8 cellular contexts compared by ENCODE assay signal in the genomic region with DNA sequence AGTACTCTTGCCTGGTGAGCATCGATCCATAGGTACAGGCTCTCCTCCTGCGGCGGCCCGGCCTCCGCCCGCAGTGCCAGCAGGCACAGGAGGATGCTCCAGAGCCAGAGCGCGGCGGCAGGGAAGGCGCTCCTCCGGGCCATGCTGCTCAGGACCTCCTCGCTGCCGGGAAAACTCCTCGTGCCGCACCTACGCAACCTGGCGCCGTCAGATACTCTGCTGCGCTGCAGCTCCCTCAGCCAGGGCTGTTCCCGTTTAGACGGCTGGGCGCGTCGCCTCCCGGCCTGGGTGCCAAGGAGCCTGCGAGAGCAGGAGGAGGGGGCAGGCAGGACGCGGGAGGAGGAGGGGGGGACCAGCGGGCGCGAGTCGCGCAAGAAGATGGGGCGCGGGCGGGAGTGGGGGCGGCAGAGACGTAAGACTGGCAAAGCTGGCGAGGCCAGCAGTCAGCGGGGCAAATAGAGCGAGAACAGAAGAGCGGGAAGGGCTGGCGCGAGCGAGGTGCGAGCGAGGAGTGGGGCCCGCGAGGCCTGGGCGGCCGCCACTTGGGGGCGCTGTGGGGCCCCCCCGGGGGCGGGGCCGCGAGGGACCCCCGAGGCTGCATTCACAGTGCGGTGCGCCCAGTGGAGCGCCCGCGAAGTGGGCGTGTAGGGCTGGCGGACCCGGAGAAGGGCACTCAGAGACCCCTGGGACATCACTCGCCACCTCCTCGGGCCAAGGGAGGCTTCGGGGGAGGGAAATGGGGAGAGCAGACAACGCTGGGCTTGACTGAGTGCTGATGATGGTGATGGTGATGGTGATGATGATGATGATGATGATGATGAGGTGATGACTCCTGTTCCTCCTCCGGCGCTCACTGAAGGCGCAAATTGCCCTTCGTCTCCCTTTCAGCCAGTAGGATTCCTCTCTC. TPM values are rescaled to one million over a fixed set of nuclear protein-coding genes. Genes with fewer than 3 reads are reported as not detected.
DNase-seq lines count a peak whose midpoint lies in the region; ATAC-seq, FAIRE-seq and TF ChIP-seq lines count a peak whose summit lies in the region.

Gene WIF1 (minus strand): TSS at position 257 of the 907 bp plus-strand sequence. CDS start 114 bp downstream, at position 143.

- TF ChIP-seq CTCF in Panc1 (IDR thresholded peaks at IDR 0.05) (peak; percentile 80), right lobe of liver (IDR thresholded peaks at IDR 0.05) (peak in 2 of 4 donors; percentile 13 to 16), suprapubic skin (IDR thresholded peaks at IDR 0.05) (peak in 1 of 2 donors; percentile 18)

- POLR2A ChIA-PET in Panc1 (lab: Charles Lee), result no interaction called here

- H3K27me3 Mint-ChIP-seq in central memory CD8-positive, alpha-beta T cell, result peaks cover 64% of the 10 kb centered on the region

- no TSS peak for BruUV-seq in Panc1 (replicated peaks; lab: Mats Ljungman, UMichigan)

- TF ChIP-seq EP300 in suprapubic skin (IDR thresholded peaks at IDR 0.05), result no peak

- peaks cover 5% of the 10 kb centered on the region for H3K4me1 Mint-ChIP-seq in central memory CD8-positive, alpha-beta T cell

- no peak for FAIRE-seq in RCC 7860 (lab: Jason Lieb, UNC)

- DNase-seq in GM03348 (ENCODE audit: low spot score), result peak; percentile 27
- no peak for DNase-seq in Panc1 (ENCODE audit: low read depth, low spot score)
- no peak for DNase-seq in central memory CD8-positive, alpha-beta T cell (ENCODE audit: low spot score in 2 of 2)
- DNase-seq in right lobe of liver, result peak in 2 of 3 donors; percentile 38 to 56
- peak in 1 of 2 donors; percentile 63 for DNase-seq in suprapubic skin (ENCODE audit: low spot score in 2 of 2)
- no peak for DNase-seq in midbrain (lab: John Stamatoyannopoulos, UW)
- no peak for DNase-seq in RCC 7860 (ENCODE audit: low spot score)

- H3K27me3 ChIP-seq in Panc1 (ENCODE audit: control insufficient read depth, insufficient read depth, low read length) (peaks cover 52% of the 10 kb centered on the region), right lobe of liver (peaks cover 0 to 20% of the 10 kb centered on the region in 2 donors), suprapubic skin (peaks cover 69% of the 10 kb centered on the region)

- H3K36me3 ChIP-seq in Panc1 (ENCODE audit: control insufficient read depth, insufficient read depth, low read length) (no peaks in the 10 kb centered on the region; the same call in 1 of the 2 replicates), right lobe of liver (no peaks in the 10 kb centered on the region), suprapubic skin (no peaks in the 10 kb centered on the region)

- H3K27ac Mint-ChIP-seq in central memory CD8-positive, alpha-beta T cell (ENCODE audit: low read depth), result no peak within 1 kb of the TSS

- CTCF ChIA-PET in Panc1 (lab: Charles Lee), result interaction anchor here (0.7 kb wide), 1 partner anchor 1475 kb away, joined by 6 read pairs; no protein-coding TSS in a partner anchor

- H3K9me3 Mint-ChIP-seq in central memory CD8-positive, alpha-beta T cell, result no peaks in the 10 kb centered on the region

- in situ Hi-C loops in Panc1 (cut with HindIII; ENCODE audit: low pct_unique_long_range_greater_than_20kb, low sequenced_read_pairs), result no loop called here

- H3K27ac ChIP-seq in Panc1 (ENCODE audit: low read length) (no peak within 1 kb of the TSS), right lobe of liver (no peak within 1 kb of the TSS), suprapubic skin (no peak within 1 kb of the TSS)

- peak within 1 kb of the TSS; percentile 59 for H3K4me3 Mint-ChIP-seq in central memory CD8-positive, alpha-beta T cell

- H3K4me3 ChIP-seq in Panc1 (ENCODE audit: low read depth in 2 of 2, low read length in 2 of 2) (peak within 1 kb of the TSS; percentile 22 to 24), right lobe of liver (no peak within 1 kb of the TSS), suprapubic skin (peak within 1 kb of the TSS; percentile 42)

- peak; percentile 55 for ATAC-seq in HG02678 (IDR thresholded peaks at IDR 0.05; ENCODE audit: unreplicated experiment)
- ATAC-seq in Panc1, result peak; percentile 88
- peak; percentile 43 for ATAC-seq in central memory CD8-positive, alpha-beta T cell (replicated peaks; ENCODE audit: extremely low read depth, poor library complexity, severe bottlenecking)
- peak; percentile 40 to 49 (median 44) for ATAC-seq in right lobe of liver

- intact Hi-C loops in Panc1 (cut with micrococcal nuclease; ENCODE audit: unreplicated experiment) (no loop called here), right lobe of liver (cut with DNase I) (no loop called here)

- H3K4me1 ChIP-seq in Panc1 (ENCODE audit: control insufficient read depth, insufficient read depth, low read length) (no peaks in the 10 kb centered on the region), right lobe of liver (peaks cover 0 to 6% (median 0%) of the 10 kb centered on the region in 4 donors), suprapubic skin (peaks cover 12% of the 10 kb centered on the region)

- no peaks in the 10 kb centered on the region for H3K9me3 ChIP-seq in Panc1 (ENCODE audit: control insufficient read depth, insufficient read depth, low read depth, low read length)
- H3K9me3 ChIP-seq in right lobe of liver, result no peaks in the 10 kb centered on the region
- no peaks in the 10 kb centered on the region for H3K9me3 ChIP-seq in suprapubic skin

- peaks cover 3% of the 10 kb centered on the region for H3K36me3 Mint-ChIP-seq in central memory CD8-positive, alpha-beta T cell (ENCODE audit: insufficient read depth)

- WGBS in right lobe of liver (ENCODE audit: insufficient coverage, low coverage, low lambda C conversion rate, missing lambda C conversion rate), result 7% methylated on average over 34 of the region's 73 CpGs
- WGBS in suprapubic skin, result 10% methylated on average over 52 of the region's 73 CpGs

- no peak for TF ChIP-seq POLR2A in right lobe of liver (IDR thresholded peaks at IDR 0.05)
- TF ChIP-seq POLR2A in suprapubic skin (IDR thresholded peaks at IDR 0.05), result no peak

RNA-seq across cellular contexts. Expression of gene WIF1, which starts in this region (rescaled TPM):
- total RNA-seq in Panc1 (2021; ENCODE audit: unreplicated experiment), result not detected
- polyA plus RNA-seq in Panc1 (2012; ENCODE audit: insufficient read length), result 0.19 TPM
- not detected for total RNA-seq in right lobe of liver
- total RNA-seq in suprapubic skin, result 1 to 10 TPM in 1 of 4 donors, under 1 TPM in 3; 0.34 to 3.0 (median 0.79) TPM

Comparison
In these comparisons a context has a peak if more than half of its experiments do, and no peak if none do; other contexts are left out.
1. Peak in ATAC-seq and H3K4me3 ChIP-seq in Panc1; RNA of the gene not detected or under 1 TPM.
2. Peak in DNase-seq and ATAC-seq in right lobe of liver; RNA of the gene not detected or under 1 TPM.